In genomic region chr2:177275671-177276070, GRCh38 we compare ENCODE assay signal across 14 cellular contexts. TPM values are rescaled to one million over a fixed set of nuclear protein-coding genes. Genes with fewer than 3 reads are reported as not detected.
DNase-seq lines count a peak whose midpoint lies in the region; ATAC-seq, FAIRE-seq and TF ChIP-seq lines count a peak whose summit lies in the region.
"Had no signal": no experiment of that assay in that cellular context is flagged by ENCODE, and none has a peak within 500 bp of the region (broad histone marks: within the 10 kb centered on the region; RNA-seq: fewer than 3 reads in every experiment).

No MANE protein-coding gene starts in this region.

- H3K79me2 ChIP-seq in OCI-LY1 (ENCODE audit: insufficient read depth, low read length) (no peaks in the 10 kb centered on the region), mammary epithelial cell (ENCODE audit: insufficient read depth, low read length) (no peaks in the 10 kb centered on the region), hepatocyte (no peaks in the 10 kb centered on the region)

- FAIRE-seq in GM12892 (lab: Jason Lieb, UNC), result no peak

- ATAC-seq in HG02973 (IDR thresholded peaks at IDR 0.05; ENCODE audit: unreplicated experiment), result no peak
- ATAC-seq: activated CD4-positive, alpha-beta T cell treated with anti-CD3 and anti-CD28 coated beads for 36 hours; activated T-cell treated with anti-CD3 and anti-CD28 coated beads, Interleukin-2, amount 50 U/mL, for 4 hours; stimulated activated naive CD8-positive, alpha-beta T cell treated with anti-CD3 and anti-CD28 coated beads, Interleukin-15, Interleukin-2, amounts not matched to agents 100 U/mL and 50 U/mL, for 24 hours had no signal

- 10% methylated on average over 5 of the region's 5 CpGs for WGBS in mammary epithelial cell (ENCODE audit: low coverage, missing lambda C conversion rate)
- 73% methylated on average over 5 of the region's 5 CpGs for WGBS in hepatocyte (ENCODE audit: low lambda C conversion rate, missing lambda C conversion rate)
- 18 to 20% methylated on average over 5 of the region's 5 CpGs for WGBS in tibial nerve, 2 donors

- no peak overlapping the region; the same call in 1 of the 2 replicates for H3K4me2 ChIP-seq in OCI-LY1 (ENCODE audit: low read length)
- H3K4me2 ChIP-seq in mammary epithelial cell (ENCODE audit: insufficient read depth, low read depth, low read length), result peak overlapping the region; percentile 71
- H3K4me2 ChIP-seq in hepatocyte, result peak overlapping the region; percentile 60

- H3K36me3 ChIP-seq in OCI-LY1 (ENCODE audit: insufficient read depth, low read length) (no peaks in the 10 kb centered on the region), mammary epithelial cell (ENCODE audit: insufficient read depth, low read length) (no peaks in the 10 kb centered on the region), hepatocyte (replicated peaks; ENCODE audit: insufficient read depth, low read depth) (no peaks in the 10 kb centered on the region), tibial nerve (no peaks in the 10 kb centered on the region)

- H3K9me2 ChIP-seq in OCI-LY1 (ENCODE audit: low read depth, low read length) (no peaks in the 10 kb centered on the region), hepatocyte (replicated peaks; ENCODE audit: insufficient read depth) (no peaks in the 10 kb centered on the region)

- H3K4me3 ChIP-seq in OCI-LY1 (ENCODE audit: low read depth, low read length, poor library complexity, severe bottlenecking) (no peak overlapping the region), mammary epithelial cell (replicated peaks in 1 of 3; ENCODE audit: insufficient read depth in 1 of 3, low read depth in 2 of 3, low read length in 3 of 3) (peak overlapping the region in 1 of 3 experiments; percentile 36), hepatocyte (no peak overlapping the region), tibial nerve (peak overlapping the region in 1 of 4 donors; percentile 1)

- H3K9ac ChIP-seq in OCI-LY1 (ENCODE audit: low read length) (no peak overlapping the region), mammary epithelial cell (ENCODE audit: insufficient read depth, low read length) (peak overlapping the region; percentile 40)

- no peak for DNase-seq in mammary epithelial cell
- no peak for DNase-seq in hepatocyte (ENCODE audit: low spot score)
- no peak for DNase-seq in tibial nerve (ENCODE audit: low spot score in 2 of 2)
- no peak for DNase-seq in NCI-H774 (lab: John Stamatoyannopoulos, UW)
- no peak for DNase-seq in GM12892 (ENCODE audit: insufficient read length)
- DNase-seq: activated CD4-positive, alpha-beta T cell treated with anti-CD3 and anti-CD28 coated beads for 36 hours; activated T-cell treated with anti-CD3 and anti-CD28 coated beads, Interleukin-2, amount 50 U/mL, for 4 hours; CD4-positive, alpha-beta T cell; GF-D8; NCI-H1694 treated with DMSO at 0.1 percent for 48 hours; stimulated activated naive CD8-positive, alpha-beta T cell treated with anti-CD3 and anti-CD28 coated beads, Interleukin-15, Interleukin-2, amounts not matched to agents 100 U/mL and 50 U/mL, for 24 hours; SW 1271 had no signal

- in situ Hi-C loops in mammary epithelial cell (cut with MboI; ENCODE audit: low sequenced_read_pairs in 2 of 2), result no loop called here

- no peaks in the 10 kb centered on the region for H3F3A ChIP-seq in OCI-LY1 (ENCODE audit: insufficient read depth, low read length)

- dilution Hi-C loops in mammary epithelial cell (cut with HindIII; ENCODE audit: low sequenced_read_pairs), result no loop called here

- H3K9me3 ChIP-seq in OCI-LY1 (ENCODE audit: low read length) (no peaks in the 10 kb centered on the region), mammary epithelial cell (replicated peaks; ENCODE audit: insufficient read depth, low read length) (no peaks in the 10 kb centered on the region), hepatocyte (ENCODE audit: low read depth) (no peaks in the 10 kb centered on the region), tibial nerve (no peaks in the 10 kb centered on the region)

- no peak for TF ChIP-seq EP300 in tibial nerve (IDR thresholded peaks at IDR 0.05)

- H2AFZ ChIP-seq in OCI-LY1 (ENCODE audit: low read length) (no peak overlapping the region), mammary epithelial cell (ENCODE audit: low read depth, low read length) (peak overlapping the region; percentile 44), hepatocyte (no peak overlapping the region)

- H3K27ac ChIP-seq in OCI-LY1 (ENCODE audit: low read depth, low read length, poor library complexity, severe bottlenecking) (peak overlapping the region; percentile 43), mammary epithelial cell (ENCODE audit: insufficient read depth, low read depth, low read length) (peak overlapping the region; percentile 36), hepatocyte (peak overlapping the region; percentile 15), tibial nerve (peak overlapping the region in 3 of 4 donors; percentile 25 to 78 (median 76))

- TF ChIP-seq POLR2A in tibial nerve (IDR thresholded peaks at IDR 0.05) (no peak), GM12892 (IDR thresholded peaks at IDR 0.05; ENCODE audit: low read depth, low read length) (no peak)

- H3K4me1 ChIP-seq in OCI-LY1 (ENCODE audit: insufficient read depth, low read length, severe bottlenecking), result peaks cover 53% of the 10 kb centered on the region
- H3K4me1 ChIP-seq in mammary epithelial cell (ENCODE audit: insufficient read depth, low read length), result peaks cover 8% of the 10 kb centered on the region
- peaks cover 25% of the 10 kb centered on the region for H3K4me1 ChIP-seq in hepatocyte (ENCODE audit: insufficient read depth)
- peaks cover 0 to 42% (median 13%) of the 10 kb centered on the region in 4 donors for H3K4me1 ChIP-seq in tibial nerve

- intact Hi-C loops in mammary epithelial cell (cut with micrococcal nuclease), result loop anchor here (1.0 kb wide), 1 partner anchor 11 kb away; the partner anchor contains the start of gene NFE2L2

- CTCF ChIA-PET in mammary epithelial cell (lab: Charles Lee; ENCODE audit: low non-redundant PET), result no interaction called here

- BruUV-seq in mammary epithelial cell (replicated peaks; lab: Mats Ljungman, UMichigan), result no TSS peak

- H3K27me3 ChIP-seq in OCI-LY1 (ENCODE audit: insufficient read depth, low read length) (no peaks in the 10 kb centered on the region), mammary epithelial cell (ENCODE audit: insufficient read depth, low read length) (no peaks in the 10 kb centered on the region), hepatocyte (no peaks in the 10 kb centered on the region), tibial nerve (no peaks in the 10 kb centered on the region)

- TF ChIP-seq CTCF in OCI-LY1 (IDR thresholded peaks at IDR 0.05; ENCODE audit: low read length) (no peak), mammary epithelial cell (conservative IDR thresholded peaks at IDR 0.05 in 1 of 2, IDR thresholded peaks at IDR 0.05 in 1 of 2; ENCODE audit: extremely low read depth in 1 of 2, insufficient read depth in 1 of 2, low read depth in 1 of 2, low read length in 2 of 2) (no peak), hepatocyte (IDR thresholded peaks at IDR 0.05; ENCODE audit: poor library complexity) (no peak), tibial nerve (IDR thresholded peaks at IDR 0.05) (no peak)

- H4K20me1 ChIP-seq in OCI-LY1 (ENCODE audit: insufficient read depth, low read length) (no peaks in the 10 kb centered on the region), mammary epithelial cell (ENCODE audit: insufficient read depth, low read length) (no peaks in the 10 kb centered on the region), hepatocyte (ENCODE audit: insufficient read depth, poor library complexity, severe bottlenecking) (no peaks in the 10 kb centered on the region)

RNA-seq across cellular contexts. Expression of gene NFE2L2, which starts 11.1 kb away (rescaled TPM):
- total RNA-seq in mammary epithelial cell (100 to 1,000 TPM in 1 of 2 donors, 10 to 100 TPM in 1; 88.7 to 112 TPM), hepatocyte (88.3 and 112 TPM in 2 replicates), tibial nerve (100 to 1,000 TPM; 112 to 164 (median 145) TPM)
- polyA plus RNA-seq in mammary epithelial cell (107 TPM), hepatocyte (87.3 and 90.2 TPM in 2 replicates)
- polyA minus RNA-seq in mammary epithelial cell, result 116 TPM
- polyA plus RNA-seq in GM12892 (2012; ENCODE audit: missing spikeins), result 26.9 TPM

Comparison
In these comparisons a context has a peak if more than half of its experiments do, and no peak if none do; other contexts are left out.
1. H3K27ac ChIP-seq: peak in every context shown above with its lines; median percentile 76 in tibial nerve; 43 in OCI-LY1; 36 in mammary epithelial cell; 15 in hepatocyte.